ENCODE assay signal across 15 cellular contexts in genomic region chr4:93879919-93880318, GRCh38.
DNase-seq lines count a peak whose midpoint lies in the region; ATAC-seq lines count a peak whose summit lies in the region.
"Had no signal": no experiment of that assay in that cellular context is flagged by ENCODE, and none has a peak within 500 bp of the region (broad histone marks: within the 10 kb centered on the region; RNA-seq: fewer than 3 reads in every experiment).

No MANE protein-coding gene starts in this region.

- H3K27me3 Mint-ChIP-seq in stimulated activated memory B cell treated with anti-CD40 and anti-IgM and Interleukin-4, amounts not matched to agents 10 μg/mL and 1 μg/mL and 100 μg/mL, for 72 hours: no peaks in the 10 kb centered on the region
- H3K27me3 Mint-ChIP-seq: stimulated activated naive CD8-positive, alpha-beta T cell treated with anti-CD3 and anti-CD28 coated beads, Interleukin-15, Interleukin-2, amounts not matched to agents 100 ng/mL and 50 ng/mL, for 24 hours had no signal

- no peak for DNase-seq in NCI-H2107 (lab: John Stamatoyannopoulos, UW)
- DNase-seq in NCI-H1436 (lab: John Stamatoyannopoulos, UW): no peak
- DNase-seq in activated CD4-positive, alpha-beta T cell treated with anti-CD3 and anti-CD28 coated beads, Interleukin-2, amount 50 U/mL, for 1 hour: no peak
- DNase-seq: activated CD4-positive, CD25-positive, alpha-beta regulatory T cell; DMS53; midbrain; NCI-H2029 treated with DMSO at 0.1 percent for 48 hours; NCI-H69; occipital lobe; Peyer's patch had no signal

- H3K9me3 Mint-ChIP-seq in stimulated activated memory B cell treated with anti-CD40 and anti-IgM and Interleukin-4, amounts not matched to agents 10 μg/mL and 1 μg/mL and 100 μg/mL, for 72 hours: peaks cover 8% of the 10 kb centered on the region

- ATAC-seq in GM19035 (IDR thresholded peaks at IDR 0.05; ENCODE audit: unreplicated experiment): peak; percentile 78
- peak; percentile 67 for ATAC-seq in GM21737 (IDR thresholded peaks at IDR 0.05; ENCODE audit: unreplicated experiment)
- peak; percentile 86 for ATAC-seq in HG03095 (IDR thresholded peaks at IDR 0.05; ENCODE audit: unreplicated experiment)
- peak; percentile 51 for ATAC-seq in stimulated activated memory B cell treated with anti-CD40 and anti-IgM and Interleukin-4, amounts not matched to agents 10 μg/mL and 1 μg/mL and 100 μg/mL, for 72 hours

- no peak overlapping the region for H3K4me3 Mint-ChIP-seq in stimulated activated memory B cell treated with anti-CD40 and anti-IgM and Interleukin-4, amounts not matched to agents 10 μg/mL and 1 μg/mL and 100 μg/mL, for 72 hours
- H3K4me3 Mint-ChIP-seq: stimulated activated naive CD8-positive, alpha-beta T cell treated with anti-CD3 and anti-CD28 coated beads, Interleukin-15, Interleukin-2, amounts not matched to agents 100 ng/mL and 50 ng/mL, for 24 hours had no signal

- H3K4me1 Mint-ChIP-seq in stimulated activated memory B cell treated with anti-CD40 and anti-IgM and Interleukin-4, amounts not matched to agents 10 μg/mL and 1 μg/mL and 100 μg/mL, for 72 hours: no peaks in the 10 kb centered on the region

- no peaks in the 10 kb centered on the region for H3K36me3 Mint-ChIP-seq in stimulated activated memory B cell treated with anti-CD40 and anti-IgM and Interleukin-4, amounts not matched to agents 10 μg/mL and 1 μg/mL and 100 μg/mL, for 72 hours

- H3K27ac Mint-ChIP-seq in stimulated activated memory B cell treated with anti-CD40 and anti-IgM and Interleukin-4, amounts not matched to agents 10 μg/mL and 1 μg/mL and 100 μg/mL, for 72 hours: no peak overlapping the region
- H3K27ac Mint-ChIP-seq: stimulated activated naive CD8-positive, alpha-beta T cell treated with anti-CD3 and anti-CD28 coated beads, Interleukin-15, Interleukin-2, amounts not matched to agents 100 ng/mL and 50 ng/mL, for 24 hours had no signal
